ENCODE assay signal across 1 cellular context in genomic region chr22:19174106-19175025, GRCh38.
A peak's percentile ranks its signal among the peaks of the same experiment; 100 is the strongest.
TF ChIP-seq lines count a peak whose summit lies in the region.

No MANE protein-coding gene starts in this region.

TF ChIP-seq in K562, 482 proteins besides CTCF, POLR2A, EP300 and RAD21 (continued from another document):
- TF ChIP-seq GABPB2 (CRISPR knock-in tag; conservative IDR thresholded peaks at IDR 0.05) (peak; percentile 90), NEUROD1 (IDR thresholded peaks at IDR 0.05; ENCODE audit: borderline replicate concordance, low read depth, low read length, partially characterized antibody) (peak; percentile 36), MLX (CRISPR knock-in tag; conservative IDR thresholded peaks at IDR 0.05) (peak in 1 of 2 experiments; percentile 35; a peak in 1 of 4 replicates), TAF15 (IDR thresholded peaks at IDR 0.05; ENCODE audit: low read depth, low read length) (peak; percentile 76; the same call in 1 of the 2 replicates), THRB (CRISPR knock-in tag; conservative IDR thresholded peaks at IDR 0.05) (peak; percentile 53), REST (CRISPR knock-in tag; IDR thresholded peaks at IDR 0.05; ENCODE audit: low read depth) (peak; percentile 14; the same call in 1 of the 2 replicates), KDM5B (IDR thresholded peaks at IDR 0.05; ENCODE audit: insufficient replicate concordance, low read depth, low read length) (peak; percentile 74), ZEB2 (IDR thresholded peaks at IDR 0.05) (no peak), NR2F6 (CRISPR knock-in tag; IDR thresholded peaks at IDR 0.05) (peak; percentile 78; the same call in 1 of the 2 replicates), TCF3 (CRISPR knock-in tag; IDR thresholded peaks at IDR 0.05) (no peak), MEF2A (IDR thresholded peaks at IDR 0.05; ENCODE audit: control insufficient read depth, low read depth, low read length) (no peak), ZNF212 (CRISPR knock-in tag; IDR thresholded peaks at IDR 0.05) (0 out of 2 replicates have a peak, but pooled peaks have one; percentile 64), HIVEP1 (CRISPR knock-in tag; IDR thresholded peaks at IDR 0.05) (peak; percentile 58; the same call in 1 of the 2 replicates), RREB1 (CRISPR knock-in tag; IDR thresholded peaks at IDR 0.05) (0 out of 2 replicates have a peak, but pooled peaks have one; percentile 37), OTX1 (CRISPR knock-in tag; IDR thresholded peaks at IDR 0.05) (peak; percentile 26; the same call in 1 of the 2 replicates)
- TF ChIP-seq, protein P1, sequence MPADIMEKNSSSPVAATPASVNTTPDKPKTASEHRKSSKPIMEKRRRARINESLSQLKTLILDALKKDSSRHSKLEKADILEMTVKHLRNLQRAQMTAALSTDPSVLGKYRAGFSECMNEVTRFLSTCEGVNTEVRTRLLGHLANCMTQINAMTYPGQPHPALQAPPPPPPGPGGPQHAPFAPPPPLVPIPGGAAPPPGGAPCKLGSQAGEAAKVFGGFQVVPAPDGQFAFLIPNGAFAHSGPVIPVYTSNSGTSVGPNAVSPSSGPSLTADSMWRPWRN (IDR thresholded peaks at IDR 0.05; ENCODE audit: low read depth): no peak
